11 cellular contexts compared by ENCODE assay signal in the genomic region with DNA sequence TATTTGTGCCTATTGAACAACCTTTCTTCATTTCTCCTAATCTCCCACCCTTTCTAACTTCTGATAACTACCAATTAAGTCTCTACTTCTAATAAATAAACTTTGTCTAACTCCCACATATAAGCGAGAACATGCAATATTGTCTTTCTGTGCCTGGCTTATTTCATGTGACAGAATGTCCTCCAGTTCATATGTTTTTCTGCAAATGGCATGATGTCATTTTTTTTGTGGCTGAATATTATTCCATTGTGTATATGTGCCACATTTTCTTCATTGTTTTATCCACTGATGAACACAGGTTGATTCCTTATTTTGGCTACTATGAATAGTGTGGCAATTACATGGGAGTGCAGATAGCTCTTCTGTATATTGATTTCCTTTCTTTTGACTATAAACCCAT.
"Had no signal": no experiment of that assay in that cellular context is flagged by ENCODE, and none has a peak within 500 bp of the region (broad histone marks: within the 10 kb centered on the region; RNA-seq: fewer than 3 reads in every experiment).

No MANE protein-coding gene starts in this region.

- H3K4me2 ChIP-seq: GM23338 had no signal

- H3K4me1 ChIP-seq: HAP-1 had no signal

- H3K4me3 ChIP-seq: GM23248, GM23338, HAP-1 had no signal

- H3K9ac ChIP-seq: GM23248 had no signal

- H2AFZ ChIP-seq: GM23248, GM23338 had no signal

- DNase-seq: GM23248, GOT3, H7, H9, HCEC 1CT, HFFc6 had no signal

- H3K36me3 ChIP-seq: HAP-1 had no signal

- ATAC-seq: GM23338, HCT116 had no signal

- H3K27ac ChIP-seq: GM23248 had no signal

- FAIRE-seq: H1, H54 had no signal

- H3K9me3 ChIP-seq: HAP-1 had no signal
